Comparison of ENCODE assay signal across 2 cellular contexts in the genomic region with DNA sequence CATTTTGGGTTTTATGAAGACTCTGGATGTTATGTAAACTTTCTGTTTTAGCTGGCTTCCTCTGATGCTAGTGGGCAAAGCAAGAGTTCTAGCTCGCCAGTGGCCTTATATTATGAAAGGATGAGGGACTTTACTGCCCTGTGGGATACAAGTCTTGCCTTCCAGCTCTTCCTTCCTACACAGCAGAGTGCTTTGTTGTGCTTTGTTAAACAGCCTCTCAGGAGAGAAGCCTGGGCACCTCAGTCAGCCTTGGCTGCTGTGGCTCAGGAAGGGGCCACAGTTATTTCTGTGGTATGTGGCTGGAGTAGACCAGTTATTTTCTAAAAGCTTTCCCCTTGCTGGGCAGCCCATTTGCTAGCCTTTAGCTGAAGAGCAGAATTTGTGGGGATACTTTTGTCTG.
TF ChIP-seq lines count a peak whose summit lies in the region.

No MANE protein-coding gene starts in this region.

TF ChIP-seq in GM23338, 12 proteins besides CTCF, POLR2A, EP300 and RAD21 (continued from another document):
- TF ChIP-seq, protein P1, sequence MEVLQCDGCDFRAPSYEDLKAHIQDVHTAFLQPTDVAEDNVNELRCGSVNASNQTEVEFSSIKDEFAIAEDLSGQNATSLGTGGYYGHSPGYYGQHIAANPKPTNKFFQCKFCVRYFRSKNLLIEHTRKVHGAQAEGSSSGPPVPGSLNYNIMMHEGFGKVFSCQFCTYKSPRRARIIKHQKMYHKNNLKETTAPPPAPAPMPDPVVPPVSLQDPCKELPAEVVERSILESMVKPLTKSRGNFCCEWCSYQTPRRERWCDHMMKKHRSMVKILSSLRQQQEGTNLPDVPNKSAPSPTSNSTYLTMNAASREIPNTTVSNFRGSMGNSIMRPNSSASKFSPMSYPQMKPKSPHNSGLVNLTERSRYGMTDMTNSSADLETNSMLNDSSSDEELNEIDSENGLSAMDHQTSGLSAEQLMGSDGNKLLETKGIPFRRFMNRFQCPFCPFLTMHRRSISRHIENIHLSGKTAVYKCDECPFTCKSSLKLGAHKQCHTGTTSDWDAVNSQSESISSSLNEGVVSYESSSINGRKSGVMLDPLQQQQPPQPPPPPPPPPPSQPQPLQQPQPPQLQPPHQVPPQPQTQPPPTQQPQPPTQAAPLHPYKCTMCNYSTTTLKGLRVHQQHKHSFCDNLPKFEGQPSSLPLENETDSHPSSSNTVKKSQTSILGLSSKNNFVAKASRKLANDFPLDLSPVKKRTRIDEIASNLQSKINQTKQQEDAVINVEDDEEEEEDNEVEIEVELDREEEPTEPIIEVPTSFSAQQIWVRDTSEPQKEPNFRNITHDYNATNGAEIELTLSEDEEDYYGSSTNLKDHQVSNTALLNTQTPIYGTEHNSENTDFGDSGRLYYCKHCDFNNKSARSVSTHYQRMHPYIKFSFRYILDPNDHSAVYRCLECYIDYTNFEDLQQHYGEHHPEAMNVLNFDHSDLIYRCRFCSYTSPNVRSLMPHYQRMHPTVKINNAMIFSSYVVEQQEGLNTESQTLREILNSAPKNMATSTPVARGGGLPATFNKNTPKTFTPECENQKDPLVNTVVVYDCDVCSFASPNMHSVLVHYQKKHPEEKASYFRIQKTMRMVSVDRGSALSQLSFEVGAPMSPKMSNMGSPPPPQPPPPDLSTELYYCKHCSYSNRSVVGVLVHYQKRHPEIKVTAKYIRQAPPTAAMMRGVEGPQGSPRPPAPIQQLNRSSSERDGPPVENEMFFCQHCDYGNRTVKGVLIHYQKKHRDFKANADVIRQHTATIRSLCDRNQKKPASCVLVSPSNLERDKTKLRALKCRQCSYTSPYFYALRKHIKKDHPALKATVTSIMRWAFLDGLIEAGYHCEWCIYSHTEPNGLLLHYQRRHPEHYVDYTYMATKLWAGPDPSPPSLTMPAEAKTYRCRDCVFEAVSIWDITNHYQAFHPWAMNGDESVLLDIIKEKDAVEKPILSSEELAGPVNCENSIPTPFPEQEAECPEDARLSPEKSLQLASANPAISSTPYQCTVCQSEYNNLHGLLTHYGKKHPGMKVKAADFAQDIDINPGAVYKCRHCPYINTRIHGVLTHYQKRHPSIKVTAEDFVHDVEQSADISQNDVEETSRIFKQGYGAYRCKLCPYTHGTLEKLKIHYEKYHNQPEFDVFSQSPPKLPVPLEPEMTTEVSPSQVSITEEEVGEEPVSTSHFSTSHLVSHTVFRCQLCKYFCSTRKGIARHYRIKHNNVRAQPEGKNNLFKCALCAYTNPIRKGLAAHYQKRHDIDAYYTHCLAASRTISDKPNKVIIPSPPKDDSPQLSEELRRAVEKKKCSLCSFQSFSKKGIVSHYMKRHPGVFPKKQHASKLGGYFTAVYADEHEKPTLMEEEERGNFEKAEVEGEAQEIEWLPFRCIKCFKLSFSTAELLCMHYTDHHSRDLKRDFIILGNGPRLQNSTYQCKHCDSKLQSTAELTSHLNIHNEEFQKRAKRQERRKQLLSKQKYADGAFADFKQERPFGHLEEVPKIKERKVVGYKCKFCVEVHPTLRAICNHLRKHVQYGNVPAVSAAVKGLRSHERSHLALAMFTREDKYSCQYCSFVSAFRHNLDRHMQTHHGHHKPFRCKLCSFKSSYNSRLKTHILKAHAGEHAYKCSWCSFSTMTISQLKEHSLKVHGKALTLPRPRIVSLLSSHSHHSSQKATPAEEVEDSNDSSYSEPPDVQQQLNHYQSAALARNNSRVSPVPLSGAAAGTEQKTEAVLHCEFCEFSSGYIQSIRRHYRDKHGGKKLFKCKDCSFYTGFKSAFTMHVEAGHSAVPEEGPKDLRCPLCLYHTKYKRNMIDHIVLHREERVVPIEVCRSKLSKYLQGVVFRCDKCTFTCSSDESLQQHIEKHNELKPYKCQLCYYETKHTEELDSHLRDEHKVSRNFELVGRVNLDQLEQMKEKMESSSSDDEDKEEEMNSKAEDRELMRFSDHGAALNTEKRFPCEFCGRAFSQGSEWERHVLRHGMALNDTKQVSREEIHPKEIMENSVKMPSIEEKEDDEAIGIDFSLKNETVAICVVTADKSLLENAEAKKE (CRISPR knock-in tag; IDR thresholded peaks at IDR 0.05) = no peak
- TF ChIP-seq JUNB (IDR thresholded peaks at IDR 0.05; ENCODE audit: unreplicated experiment) (no peak), ZNF331 (CRISPR knock-in tag; IDR thresholded peaks at IDR 0.05; ENCODE audit: low read depth) (no peak), EZH2 (IDR thresholded peaks at IDR 0.05; ENCODE audit: low read depth, unreplicated experiment) (no peak), EZH2phosphoT487 (IDR thresholded peaks at IDR 0.05; ENCODE audit: unreplicated experiment) (no peak), STAT1 (IDR thresholded peaks at IDR 0.05; ENCODE audit: unreplicated experiment) (no peak)
- TF ChIP-seq, protein P2, sequence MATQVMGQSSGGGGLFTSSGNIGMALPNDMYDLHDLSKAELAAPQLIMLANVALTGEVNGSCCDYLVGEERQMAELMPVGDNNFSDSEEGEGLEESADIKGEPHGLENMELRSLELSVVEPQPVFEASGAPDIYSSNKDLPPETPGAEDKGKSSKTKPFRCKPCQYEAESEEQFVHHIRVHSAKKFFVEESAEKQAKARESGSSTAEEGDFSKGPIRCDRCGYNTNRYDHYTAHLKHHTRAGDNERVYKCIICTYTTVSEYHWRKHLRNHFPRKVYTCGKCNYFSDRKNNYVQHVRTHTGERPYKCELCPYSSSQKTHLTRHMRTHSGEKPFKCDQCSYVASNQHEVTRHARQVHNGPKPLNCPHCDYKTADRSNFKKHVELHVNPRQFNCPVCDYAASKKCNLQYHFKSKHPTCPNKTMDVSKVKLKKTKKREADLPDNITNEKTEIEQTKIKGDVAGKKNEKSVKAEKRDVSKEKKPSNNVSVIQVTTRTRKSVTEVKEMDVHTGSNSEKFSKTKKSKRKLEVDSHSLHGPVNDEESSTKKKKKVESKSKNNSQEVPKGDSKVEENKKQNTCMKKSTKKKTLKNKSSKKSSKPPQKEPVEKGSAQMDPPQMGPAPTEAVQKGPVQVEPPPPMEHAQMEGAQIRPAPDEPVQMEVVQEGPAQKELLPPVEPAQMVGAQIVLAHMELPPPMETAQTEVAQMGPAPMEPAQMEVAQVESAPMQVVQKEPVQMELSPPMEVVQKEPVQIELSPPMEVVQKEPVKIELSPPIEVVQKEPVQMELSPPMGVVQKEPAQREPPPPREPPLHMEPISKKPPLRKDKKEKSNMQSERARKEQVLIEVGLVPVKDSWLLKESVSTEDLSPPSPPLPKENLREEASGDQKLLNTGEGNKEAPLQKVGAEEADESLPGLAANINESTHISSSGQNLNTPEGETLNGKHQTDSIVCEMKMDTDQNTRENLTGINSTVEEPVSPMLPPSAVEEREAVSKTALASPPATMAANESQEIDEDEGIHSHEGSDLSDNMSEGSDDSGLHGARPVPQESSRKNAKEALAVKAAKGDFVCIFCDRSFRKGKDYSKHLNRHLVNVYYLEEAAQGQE (IDR thresholded peaks at IDR 0.05; ENCODE audit: unreplicated experiment) = no peak

TF ChIP-seq in WTC11, 78 proteins besides CTCF, POLR2A, EP300 and RAD21 (continued from another document):
- TF ChIP-seq, protein P3, sequence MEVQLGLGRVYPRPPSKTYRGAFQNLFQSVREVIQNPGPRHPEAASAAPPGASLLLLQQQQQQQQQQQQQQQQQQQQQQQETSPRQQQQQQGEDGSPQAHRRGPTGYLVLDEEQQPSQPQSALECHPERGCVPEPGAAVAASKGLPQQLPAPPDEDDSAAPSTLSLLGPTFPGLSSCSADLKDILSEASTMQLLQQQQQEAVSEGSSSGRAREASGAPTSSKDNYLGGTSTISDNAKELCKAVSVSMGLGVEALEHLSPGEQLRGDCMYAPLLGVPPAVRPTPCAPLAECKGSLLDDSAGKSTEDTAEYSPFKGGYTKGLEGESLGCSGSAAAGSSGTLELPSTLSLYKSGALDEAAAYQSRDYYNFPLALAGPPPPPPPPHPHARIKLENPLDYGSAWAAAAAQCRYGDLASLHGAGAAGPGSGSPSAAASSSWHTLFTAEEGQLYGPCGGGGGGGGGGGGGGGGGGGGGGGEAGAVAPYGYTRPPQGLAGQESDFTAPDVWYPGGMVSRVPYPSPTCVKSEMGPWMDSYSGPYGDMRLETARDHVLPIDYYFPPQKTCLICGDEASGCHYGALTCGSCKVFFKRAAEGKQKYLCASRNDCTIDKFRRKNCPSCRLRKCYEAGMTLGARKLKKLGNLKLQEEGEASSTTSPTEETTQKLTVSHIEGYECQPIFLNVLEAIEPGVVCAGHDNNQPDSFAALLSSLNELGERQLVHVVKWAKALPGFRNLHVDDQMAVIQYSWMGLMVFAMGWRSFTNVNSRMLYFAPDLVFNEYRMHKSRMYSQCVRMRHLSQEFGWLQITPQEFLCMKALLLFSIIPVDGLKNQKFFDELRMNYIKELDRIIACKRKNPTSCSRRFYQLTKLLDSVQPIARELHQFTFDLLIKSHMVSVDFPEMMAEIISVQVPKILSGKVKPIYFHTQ (CRISPR knock-in tag; IDR thresholded peaks at IDR 0.05) = no peak
- TF ChIP-seq FOXK1 (CRISPR knock-in tag; IDR thresholded peaks at IDR 0.05) (no peak), KAT7 (CRISPR knock-in tag; IDR thresholded peaks at IDR 0.05; ENCODE audit: borderline replicate concordance) (no peak), NFE2L1 (CRISPR knock-in tag; IDR thresholded peaks at IDR 0.05) (no peak)
- TF ChIP-seq, protein P4, sequence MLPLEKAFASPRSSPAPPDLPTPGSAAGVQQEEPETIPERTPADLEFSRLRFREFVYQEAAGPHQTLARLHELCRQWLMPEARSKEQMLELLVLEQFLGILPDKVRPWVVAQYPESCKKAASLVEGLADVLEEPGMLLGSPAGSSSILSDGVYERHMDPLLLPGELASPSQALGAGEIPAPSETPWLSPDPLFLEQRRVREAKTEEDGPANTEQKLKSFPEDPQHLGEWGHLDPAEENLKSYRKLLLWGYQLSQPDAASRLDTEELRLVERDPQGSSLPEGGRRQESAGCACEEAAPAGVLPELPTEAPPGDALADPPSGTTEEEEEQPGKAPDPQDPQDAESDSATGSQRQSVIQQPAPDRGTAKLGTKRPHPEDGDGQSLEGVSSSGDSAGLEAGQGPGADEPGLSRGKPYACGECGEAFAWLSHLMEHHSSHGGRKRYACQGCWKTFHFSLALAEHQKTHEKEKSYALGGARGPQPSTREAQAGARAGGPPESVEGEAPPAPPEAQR (CRISPR knock-in tag; IDR thresholded peaks at IDR 0.05) = no peak
- TF ChIP-seq, protein P5, sequence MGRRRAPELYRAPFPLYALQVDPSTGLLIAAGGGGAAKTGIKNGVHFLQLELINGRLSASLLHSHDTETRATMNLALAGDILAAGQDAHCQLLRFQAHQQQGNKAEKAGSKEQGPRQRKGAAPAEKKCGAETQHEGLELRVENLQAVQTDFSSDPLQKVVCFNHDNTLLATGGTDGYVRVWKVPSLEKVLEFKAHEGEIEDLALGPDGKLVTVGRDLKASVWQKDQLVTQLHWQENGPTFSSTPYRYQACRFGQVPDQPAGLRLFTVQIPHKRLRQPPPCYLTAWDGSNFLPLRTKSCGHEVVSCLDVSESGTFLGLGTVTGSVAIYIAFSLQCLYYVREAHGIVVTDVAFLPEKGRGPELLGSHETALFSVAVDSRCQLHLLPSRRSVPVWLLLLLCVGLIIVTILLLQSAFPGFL (CRISPR knock-in tag; IDR thresholded peaks at IDR 0.05; ENCODE audit: borderline replicate concordance) = no peak
